ENCODE assay signal across 1 cellular context in genomic region chrX:35289952-35290351, GRCh38.
TF ChIP-seq lines count a peak whose summit lies in the region.

No MANE protein-coding gene starts in this region.

TF ChIP-seq in liver, 16 proteins besides CTCF, POLR2A, EP300 and RAD21 (continued from another document):
- TF ChIP-seq YY1 (IDR thresholded peaks at IDR 0.05) (no peak), FOXA1 (IDR thresholded peaks at IDR 0.05) (no peak), HNF4G (IDR thresholded peaks at IDR 0.05) (no peak), GABPA (IDR thresholded peaks at IDR 0.05 in 1 of 2, conservative IDR thresholded peaks at IDR 0.05 in 1 of 2) (no peak)
